ENCODE assay signal across 17 cellular contexts in genomic region chr18:74283255-74283554, GRCh38. TPM values are rescaled to one million over a fixed set of nuclear protein-coding genes. Genes with fewer than 3 reads are reported as not detected.
A peak's percentile ranks its signal among the peaks of the same experiment; 100 is the strongest.
DNase-seq lines count a peak whose midpoint lies in the region; ATAC-seq and TF ChIP-seq lines count a peak whose summit lies in the region.
"Had no signal": no experiment of that assay in that cellular context is flagged by ENCODE, and none has a peak within 500 bp of the region (broad histone marks: within the 10 kb centered on the region; RNA-seq: fewer than 3 reads in every experiment).

No MANE protein-coding gene starts in this region.

- intact Hi-C loops in upper lobe of right lung (cut with DNase I), result no loop called here

- no peak overlapping the region for H3K4me3 Mint-ChIP-seq in activated naive CD8-positive, alpha-beta T cell treated with anti-CD3 and anti-CD28 coated beads, Interleukin-2, amount 50 U/mL, for 24 hours
- H3K4me3 Mint-ChIP-seq: IgD-negative memory B cell had no signal

- H3K4me1 Mint-ChIP-seq in activated naive CD8-positive, alpha-beta T cell treated with anti-CD3 and anti-CD28 coated beads, Interleukin-2, amount 50 U/mL, for 24 hours, result peaks cover 20% of the 10 kb centered on the region

- 40 to 68% methylated on average over 5 of the region's 5 CpGs for WGBS in lung, 2 donors

- H3K4me1 ChIP-seq in lung (ENCODE audit: control insufficient read depth in 2 of 2, insufficient read depth in 2 of 2, low read length in 2 of 2) (peaks cover 28 to 29% of the 10 kb centered on the region in 2 donors), upper lobe of right lung (peaks cover 68% of the 10 kb centered on the region)

- H3K36me3 ChIP-seq in lung (ENCODE audit: control insufficient read depth in 2 of 2, insufficient read depth in 2 of 2, low read length in 2 of 2) (no peaks in the 10 kb centered on the region), upper lobe of right lung (peaks cover 3% of the 10 kb centered on the region)
- H3K36me3 ChIP-seq: adrenal gland, ovary had no signal

- no peaks in the 10 kb centered on the region for H3K27me3 Mint-ChIP-seq in activated naive CD8-positive, alpha-beta T cell treated with anti-CD3 and anti-CD28 coated beads, Interleukin-2, amount 50 U/mL, for 24 hours
- H3K27me3 Mint-ChIP-seq: IgD-negative memory B cell had no signal

- DNase-seq in activated naive CD4-positive, alpha-beta T cell treated with anti-CD3 and anti-CD28 coated beads, Interleukin-2, amount 50 U/mL, for 72 hours (ENCODE audit: low spot score in 2 of 2), result no peak
- DNase-seq in activated naive CD4-positive, alpha-beta T cell (lab: John Stamatoyannopoulos, UW), result no peak
- no peak for DNase-seq in activated naive CD8-positive, alpha-beta T cell treated with anti-CD3 and anti-CD28 coated beads, Interleukin-2, amount 50 U/mL, for 24 hours
- peak; percentile 13 for DNase-seq in lung (ENCODE audit: low spot score)
- no peak for DNase-seq in upper lobe of right lung
- DNase-seq in EL, result no peak
- no peak for DNase-seq in activated CD4-positive, alpha-beta T cell treated with anti-CD3 and anti-CD28 coated beads, Interleukin-2, amount 50 U/mL, for 1 hour
- DNase-seq: adrenal gland; AML-193; GOT3; mammary epithelial cell; NCI-H1930; ovary; stimulated activated CD4-positive, alpha-beta T cell treated with anti-CD3 and anti-CD28 coated beads, Interleukin-4, amount 100 ng/mL, for 1 hour had no signal

- no peaks in the 10 kb centered on the region for H3K9me3 Mint-ChIP-seq in activated naive CD4-positive, alpha-beta T cell treated with anti-CD3 and anti-CD28 coated beads, Interleukin-2, amount 50 U/mL, for 72 hours
- no peaks in the 10 kb centered on the region for H3K9me3 Mint-ChIP-seq in activated naive CD8-positive, alpha-beta T cell treated with anti-CD3 and anti-CD28 coated beads, Interleukin-2, amount 50 U/mL, for 24 hours
- H3K9me3 Mint-ChIP-seq: IgD-negative memory B cell had no signal

- peaks cover 0 to 4% of the 10 kb centered on the region in 2 donors for H3K36me3 Mint-ChIP-seq in activated naive CD4-positive, alpha-beta T cell treated with anti-CD3 and anti-CD28 coated beads, Interleukin-2, amount 50 U/mL, for 72 hours
- H3K36me3 Mint-ChIP-seq in activated naive CD8-positive, alpha-beta T cell treated with anti-CD3 and anti-CD28 coated beads, Interleukin-2, amount 50 U/mL, for 24 hours (ENCODE audit: low read depth), result peaks cover 3% of the 10 kb centered on the region

- ATAC-seq in activated naive CD4-positive, alpha-beta T cell treated with anti-CD3 and anti-CD28 coated beads, Interleukin-2, amount 50 U/mL, for 72 hours, result peak; percentile 50 to 58
- peak; percentile 76 for ATAC-seq in activated naive CD8-positive, alpha-beta T cell treated with anti-CD3 and anti-CD28 coated beads, Interleukin-2, amount 50 U/mL, for 24 hours
- ATAC-seq in lung (ENCODE audit: insufficient read depth, low FRiP score), result no peak
- ATAC-seq in upper lobe of right lung, result no peak
- no peak for ATAC-seq in HG02884 (IDR thresholded peaks at IDR 0.05; ENCODE audit: unreplicated experiment)

- H3K27me3 ChIP-seq in lung (ENCODE audit: control insufficient read depth, insufficient read depth), result no peaks in the 10 kb centered on the region
- H3K27me3 ChIP-seq in upper lobe of right lung, result no peaks in the 10 kb centered on the region
- H3K27me3 ChIP-seq: adrenal gland, dorsolateral prefrontal cortex, ovary had no signal

- H3K4me3 ChIP-seq in lung (no peak overlapping the region), upper lobe of right lung (no peak overlapping the region)
- H3K4me3 ChIP-seq: adrenal gland, dorsolateral prefrontal cortex, ovary had no signal

- TF ChIP-seq CTCF in lung (IDR thresholded peaks at IDR 0.05; ENCODE audit: control extremely low read depth, extremely low read depth) (no peak), upper lobe of right lung (IDR thresholded peaks at IDR 0.05) (no peak)

- peak overlapping the region in 1 of 2 donors; percentile 72 for H3K27ac ChIP-seq in lung (ENCODE audit: low read depth in 1 of 2, low read length in 1 of 2)
- H3K27ac ChIP-seq in upper lobe of right lung, result peak overlapping the region; percentile 85

- H3K27ac Mint-ChIP-seq in activated naive CD4-positive, alpha-beta T cell treated with anti-CD3 and anti-CD28 coated beads, Interleukin-2, amount 50 U/mL, for 72 hours, result no peak overlapping the region
- H3K27ac Mint-ChIP-seq in activated naive CD8-positive, alpha-beta T cell treated with anti-CD3 and anti-CD28 coated beads, Interleukin-2, amount 50 U/mL, for 24 hours, result no peak overlapping the region
- H3K27ac Mint-ChIP-seq: IgD-negative memory B cell had no signal

- H3K9me3 ChIP-seq in lung (ENCODE audit: control insufficient read depth in 2 of 2, insufficient read depth in 1 of 2, low read length in 1 of 2) (no peaks in the 10 kb centered on the region), upper lobe of right lung (no peaks in the 10 kb centered on the region)
- H3K9me3 ChIP-seq: adrenal gland, ovary had no signal

RNA-seq across cellular contexts. Expression of gene CYB5A, which starts 8.6 kb away (rescaled TPM):
- 10 to 100 TPM; 44.5 to 57.1 TPM for total RNA-seq in activated naive CD4-positive, alpha-beta T cell treated with anti-CD3 and anti-CD28 coated beads, Interleukin-2, amount 50 U/mL, for 72 hours
- 100 to 1,000 TPM; 516 to 527 TPM for total RNA-seq in lung
- 100 to 1,000 TPM; 408 to 853 TPM for polyA plus RNA-seq in lung
- total RNA-seq in upper lobe of right lung, result 399 TPM

RNA-seq across cellular contexts. Expression of gene C18orf63, which starts 32.4 kb away (rescaled TPM):
- total RNA-seq in activated naive CD4-positive, alpha-beta T cell treated with anti-CD3 and anti-CD28 coated beads, Interleukin-2, amount 50 U/mL, for 72 hours, result not detected
- total RNA-seq in lung, result under 1 TPM; 0.14 to 0.55 TPM
- polyA plus RNA-seq in lung, result under 1 TPM; 0.37 to 0.38 TPM
- total RNA-seq in upper lobe of right lung, result 0.17 TPM
- total RNA-seq: adrenal gland, ovary had no signal
- polyA plus RNA-seq: adrenal gland, IgD-negative memory B cell, mammary epithelial cell, ovary had no signal

Comparison
In these comparisons a context has a peak if more than half of its experiments do, and no peak if none do; other contexts are left out.
1. ATAC-seq: peak in activated naive CD4-positive, alpha-beta T cell treated with anti-CD3 and anti-CD28 coated beads, Interleukin-2, amount 50 U/mL, for 72 hours (2 of 2) and activated naive CD8-positive, alpha-beta T cell treated with anti-CD3 and anti-CD28 coated beads, Interleukin-2, amount 50 U/mL, for 24 hours (single experiment); none in lung (single experiment), upper lobe of right lung (single experiment) and HG02884 (single experiment).